In genomic region chr12:44077293-44077692, GRCh38 we compare ENCODE assay signal across 20 cellular contexts.
"Had no signal": no experiment of that assay in that cellular context is flagged by ENCODE, and none has a peak within 500 bp of the region (broad histone marks: within the 10 kb centered on the region; RNA-seq: fewer than 3 reads in every experiment).

No MANE protein-coding gene starts in this region.

- H3K4me3 ChIP-seq: colonic mucosa, heart left ventricle, mucosa of descending colon, ovary, spleen, thyroid gland had no signal

- H3K4me1 ChIP-seq: colonic mucosa, heart left ventricle, spleen, thyroid gland had no signal

- H3K9me3 ChIP-seq: colonic mucosa, heart left ventricle, mucosa of descending colon, ovary, spleen, thyroid gland had no signal

- FAIRE-seq: endothelial cell of umbilical vein, urothelium cell line had no signal

- H3K27me3 ChIP-seq: colonic mucosa, heart left ventricle, ovary, spleen, thyroid gland had no signal

- H3K36me3 ChIP-seq: colonic mucosa, heart left ventricle, ovary, spleen, thyroid gland had no signal

- ATAC-seq: heart left ventricle; left lobe of liver; mucosa of descending colon; naive thymus-derived CD8-positive, alpha-beta T cell; sciatic nerve had no signal

- DNase-seq: colonic mucosa; dermis blood vessel endothelial cell; endodermal cell; erythroblast; heart left ventricle; kidney glomerular epithelial cell; mucosa of descending colon; naive thymus-derived CD8-positive, alpha-beta T cell; ovary; retina; spleen; stimulated activated CD4-positive, alpha-beta T cell treated with anti-CD3 and anti-CD28 coated beads, Interleukin-15, amount 100 ng/mL, for 24 hours; stimulated activated CD4-positive, alpha-beta T cell treated with anti-CD3 and anti-CD28 coated beads, Interleukin-1b, Interleukin-23, amount 100 ng/mL, for 48 hours; stimulated activated CD4-positive, alpha-beta T cell treated with anti-CD3 and anti-CD28 coated beads, Interleukin-4, amount 100 ng/mL, for 24 hours; stimulated activated naive CD4-positive, alpha-beta T cell; thyroid gland had no signal

- H3K27ac ChIP-seq: colonic mucosa, heart left ventricle, ovary, spleen, thyroid gland had no signal
